Comparison of ENCODE assay signal across 1 cellular context in the genomic region with DNA sequence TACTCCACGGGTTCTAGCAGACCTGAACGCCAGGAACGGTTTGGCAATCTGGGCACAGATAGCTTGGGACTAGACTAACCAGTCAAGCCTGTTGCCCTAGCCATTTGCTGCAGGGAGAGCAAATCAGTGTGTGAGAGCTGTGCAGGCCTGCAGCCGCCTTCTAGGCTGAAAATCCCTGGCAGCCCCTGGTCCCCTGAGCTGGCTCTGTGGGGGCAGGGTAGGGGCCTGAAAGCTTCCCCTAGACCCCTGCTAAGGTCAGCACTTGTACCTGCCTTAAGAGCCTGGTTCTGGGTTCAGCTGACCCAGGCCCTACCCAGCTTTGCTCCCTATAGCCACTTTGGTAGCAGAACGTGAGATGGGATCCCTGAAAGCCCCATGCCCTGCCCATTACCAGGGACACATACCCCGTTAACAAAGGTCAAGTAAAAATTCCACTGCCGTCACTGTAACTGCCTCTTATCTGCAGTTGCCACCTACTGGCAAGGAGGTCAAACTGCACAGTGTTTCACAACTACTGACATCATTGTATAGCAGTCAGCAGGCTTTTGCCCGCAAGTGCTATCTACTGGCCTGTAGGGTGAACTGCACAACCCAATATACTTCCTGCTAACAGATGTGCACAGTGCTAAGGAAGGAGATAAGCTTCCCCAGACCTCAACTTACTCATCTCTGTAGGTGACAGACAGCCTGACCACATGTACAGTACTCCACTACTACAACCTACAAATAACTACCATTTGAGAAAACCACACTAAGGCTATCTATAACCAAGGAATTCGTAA.
A peak's percentile ranks its signal among the peaks of the same experiment; 100 is the strongest.
TF ChIP-seq lines count a peak whose summit lies in the region.

No MANE protein-coding gene starts in this region.

TF ChIP-seq in K562, 482 proteins besides CTCF, POLR2A, EP300 and RAD21 (continued from another document and continues in another):
- TF ChIP-seq, protein P1, sequence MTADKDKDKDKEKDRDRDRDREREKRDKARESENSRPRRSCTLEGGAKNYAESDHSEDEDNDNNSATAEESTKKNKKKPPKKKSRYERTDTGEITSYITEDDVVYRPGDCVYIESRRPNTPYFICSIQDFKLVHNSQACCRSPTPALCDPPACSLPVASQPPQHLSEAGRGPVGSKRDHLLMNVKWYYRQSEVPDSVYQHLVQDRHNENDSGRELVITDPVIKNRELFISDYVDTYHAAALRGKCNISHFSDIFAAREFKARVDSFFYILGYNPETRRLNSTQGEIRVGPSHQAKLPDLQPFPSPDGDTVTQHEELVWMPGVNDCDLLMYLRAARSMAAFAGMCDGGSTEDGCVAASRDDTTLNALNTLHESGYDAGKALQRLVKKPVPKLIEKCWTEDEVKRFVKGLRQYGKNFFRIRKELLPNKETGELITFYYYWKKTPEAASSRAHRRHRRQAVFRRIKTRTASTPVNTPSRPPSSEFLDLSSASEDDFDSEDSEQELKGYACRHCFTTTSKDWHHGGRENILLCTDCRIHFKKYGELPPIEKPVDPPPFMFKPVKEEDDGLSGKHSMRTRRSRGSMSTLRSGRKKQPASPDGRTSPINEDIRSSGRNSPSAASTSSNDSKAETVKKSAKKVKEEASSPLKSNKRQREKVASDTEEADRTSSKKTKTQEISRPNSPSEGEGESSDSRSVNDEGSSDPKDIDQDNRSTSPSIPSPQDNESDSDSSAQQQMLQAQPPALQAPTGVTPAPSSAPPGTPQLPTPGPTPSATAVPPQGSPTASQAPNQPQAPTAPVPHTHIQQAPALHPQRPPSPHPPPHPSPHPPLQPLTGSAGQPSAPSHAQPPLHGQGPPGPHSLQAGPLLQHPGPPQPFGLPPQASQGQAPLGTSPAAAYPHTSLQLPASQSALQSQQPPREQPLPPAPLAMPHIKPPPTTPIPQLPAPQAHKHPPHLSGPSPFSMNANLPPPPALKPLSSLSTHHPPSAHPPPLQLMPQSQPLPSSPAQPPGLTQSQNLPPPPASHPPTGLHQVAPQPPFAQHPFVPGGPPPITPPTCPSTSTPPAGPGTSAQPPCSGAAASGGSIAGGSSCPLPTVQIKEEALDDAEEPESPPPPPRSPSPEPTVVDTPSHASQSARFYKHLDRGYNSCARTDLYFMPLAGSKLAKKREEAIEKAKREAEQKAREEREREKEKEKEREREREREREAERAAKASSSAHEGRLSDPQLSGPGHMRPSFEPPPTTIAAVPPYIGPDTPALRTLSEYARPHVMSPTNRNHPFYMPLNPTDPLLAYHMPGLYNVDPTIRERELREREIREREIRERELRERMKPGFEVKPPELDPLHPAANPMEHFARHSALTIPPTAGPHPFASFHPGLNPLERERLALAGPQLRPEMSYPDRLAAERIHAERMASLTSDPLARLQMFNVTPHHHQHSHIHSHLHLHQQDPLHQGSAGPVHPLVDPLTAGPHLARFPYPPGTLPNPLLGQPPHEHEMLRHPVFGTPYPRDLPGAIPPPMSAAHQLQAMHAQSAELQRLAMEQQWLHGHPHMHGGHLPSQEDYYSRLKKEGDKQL (CRISPR knock-in tag; IDR thresholded peaks at IDR 0.05; ENCODE audit: borderline replicate concordance): no peak
- TF ChIP-seq, protein P2, sequence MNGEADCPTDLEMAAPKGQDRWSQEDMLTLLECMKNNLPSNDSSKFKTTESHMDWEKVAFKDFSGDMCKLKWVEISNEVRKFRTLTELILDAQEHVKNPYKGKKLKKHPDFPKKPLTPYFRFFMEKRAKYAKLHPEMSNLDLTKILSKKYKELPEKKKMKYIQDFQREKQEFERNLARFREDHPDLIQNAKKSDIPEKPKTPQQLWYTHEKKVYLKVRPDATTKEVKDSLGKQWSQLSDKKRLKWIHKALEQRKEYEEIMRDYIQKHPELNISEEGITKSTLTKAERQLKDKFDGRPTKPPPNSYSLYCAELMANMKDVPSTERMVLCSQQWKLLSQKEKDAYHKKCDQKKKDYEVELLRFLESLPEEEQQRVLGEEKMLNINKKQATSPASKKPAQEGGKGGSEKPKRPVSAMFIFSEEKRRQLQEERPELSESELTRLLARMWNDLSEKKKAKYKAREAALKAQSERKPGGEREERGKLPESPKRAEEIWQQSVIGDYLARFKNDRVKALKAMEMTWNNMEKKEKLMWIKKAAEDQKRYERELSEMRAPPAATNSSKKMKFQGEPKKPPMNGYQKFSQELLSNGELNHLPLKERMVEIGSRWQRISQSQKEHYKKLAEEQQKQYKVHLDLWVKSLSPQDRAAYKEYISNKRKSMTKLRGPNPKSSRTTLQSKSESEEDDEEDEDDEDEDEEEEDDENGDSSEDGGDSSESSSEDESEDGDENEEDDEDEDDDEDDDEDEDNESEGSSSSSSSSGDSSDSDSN (IDR thresholded peaks at IDR 0.05; ENCODE audit: borderline replicate concordance in 1 of 2, low read depth in 2 of 2, low read length in 2 of 2): no peak
- TF ChIP-seq TARDBP (IDR thresholded peaks at IDR 0.05) (no peak), JUND (IDR thresholded peaks at IDR 0.05; ENCODE audit: borderline replicate concordance, low read depth, low read length) (peak; percentile 76), JUND (tag; IDR thresholded peaks at IDR 0.05; ENCODE audit: borderline replicate concordance, low read depth, low read length) (peak; percentile 71; the same call in 1 of the 3 replicates), BCL6 (CRISPR knock-in tag; IDR thresholded peaks at IDR 0.05) (no peak), SMARCE1 (IDR thresholded peaks at IDR 0.05) (no peak), TAF15 (IDR thresholded peaks at IDR 0.05; ENCODE audit: low read depth, low read length) (no peak), HNRNPK (IDR thresholded peaks at IDR 0.05; ENCODE audit: low read depth, low read length, poor library complexity, severe bottlenecking) (no peak), IRF2 (CRISPR knock-in tag; IDR thresholded peaks at IDR 0.05) (no peak), MEIS2 (IDR thresholded peaks at IDR 0.05; ENCODE audit: partially characterized antibody) (no peak), ZBED1 (IDR thresholded peaks at IDR 0.05) (no peak), ZC3H11A (IDR thresholded peaks at IDR 0.05; ENCODE audit: low read depth, low read length) (no peak), DACH1 (IDR thresholded peaks at IDR 0.05; ENCODE audit: partially characterized antibody) (peak; percentile 7), C11orf30 (IDR thresholded peaks at IDR 0.05; ENCODE audit: low read depth) (no peak), MCM3 (IDR thresholded peaks at IDR 0.05) (no peak), BRD9 (IDR thresholded peaks at IDR 0.05; ENCODE audit: low read depth, partially characterized antibody) (no peak), NUFIP1 (IDR thresholded peaks at IDR 0.05; ENCODE audit: partially characterized antibody) (no peak), NR2C2 (CRISPR knock-in tag; IDR thresholded peaks at IDR 0.05) (peak; percentile 53; the same call in 1 of the 2 replicates), NR2C2 (tag; IDR thresholded peaks at IDR 0.05) (peak; percentile 26; the same call in 1 of the 2 replicates), SMARCC2 (IDR thresholded peaks at IDR 0.05; ENCODE audit: low read depth) (no peak), ZNF707 (CRISPR knock-in tag; conservative IDR thresholded peaks at IDR 0.05) (no peak), LEF1 (IDR thresholded peaks at IDR 0.05) (no peak), ZNF507 (tag; conservative IDR thresholded peaks at IDR 0.05) (no peak), PML (IDR thresholded peaks at IDR 0.05; ENCODE audit: low read length) (no peak), ASH1L (IDR thresholded peaks at IDR 0.05; ENCODE audit: borderline replicate concordance, low read depth, partially characterized antibody) (no peak), NR1H2 (CRISPR knock-in tag; IDR thresholded peaks at IDR 0.05) (no peak)
- TF ChIP-seq, protein P3, sequence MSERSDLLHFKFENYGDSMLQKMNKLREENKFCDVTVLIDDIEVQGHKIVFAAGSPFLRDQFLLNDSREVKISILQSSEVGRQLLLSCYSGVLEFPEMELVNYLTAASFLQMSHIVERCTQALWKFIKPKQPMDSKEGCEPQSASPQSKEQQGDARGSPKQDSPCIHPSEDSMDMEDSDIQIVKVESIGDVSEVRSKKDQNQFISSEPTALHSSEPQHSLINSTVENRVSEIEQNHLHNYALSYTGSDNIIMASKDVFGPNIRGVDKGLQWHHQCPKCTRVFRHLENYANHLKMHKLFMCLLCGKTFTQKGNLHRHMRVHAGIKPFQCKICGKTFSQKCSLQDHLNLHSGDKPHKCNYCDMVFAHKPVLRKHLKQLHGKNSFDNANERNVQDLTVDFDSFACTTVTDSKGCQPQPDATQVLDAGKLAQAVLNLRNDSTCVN (CRISPR knock-in tag; IDR thresholded peaks at IDR 0.05): no peak
- TF ChIP-seq, protein P4, sequence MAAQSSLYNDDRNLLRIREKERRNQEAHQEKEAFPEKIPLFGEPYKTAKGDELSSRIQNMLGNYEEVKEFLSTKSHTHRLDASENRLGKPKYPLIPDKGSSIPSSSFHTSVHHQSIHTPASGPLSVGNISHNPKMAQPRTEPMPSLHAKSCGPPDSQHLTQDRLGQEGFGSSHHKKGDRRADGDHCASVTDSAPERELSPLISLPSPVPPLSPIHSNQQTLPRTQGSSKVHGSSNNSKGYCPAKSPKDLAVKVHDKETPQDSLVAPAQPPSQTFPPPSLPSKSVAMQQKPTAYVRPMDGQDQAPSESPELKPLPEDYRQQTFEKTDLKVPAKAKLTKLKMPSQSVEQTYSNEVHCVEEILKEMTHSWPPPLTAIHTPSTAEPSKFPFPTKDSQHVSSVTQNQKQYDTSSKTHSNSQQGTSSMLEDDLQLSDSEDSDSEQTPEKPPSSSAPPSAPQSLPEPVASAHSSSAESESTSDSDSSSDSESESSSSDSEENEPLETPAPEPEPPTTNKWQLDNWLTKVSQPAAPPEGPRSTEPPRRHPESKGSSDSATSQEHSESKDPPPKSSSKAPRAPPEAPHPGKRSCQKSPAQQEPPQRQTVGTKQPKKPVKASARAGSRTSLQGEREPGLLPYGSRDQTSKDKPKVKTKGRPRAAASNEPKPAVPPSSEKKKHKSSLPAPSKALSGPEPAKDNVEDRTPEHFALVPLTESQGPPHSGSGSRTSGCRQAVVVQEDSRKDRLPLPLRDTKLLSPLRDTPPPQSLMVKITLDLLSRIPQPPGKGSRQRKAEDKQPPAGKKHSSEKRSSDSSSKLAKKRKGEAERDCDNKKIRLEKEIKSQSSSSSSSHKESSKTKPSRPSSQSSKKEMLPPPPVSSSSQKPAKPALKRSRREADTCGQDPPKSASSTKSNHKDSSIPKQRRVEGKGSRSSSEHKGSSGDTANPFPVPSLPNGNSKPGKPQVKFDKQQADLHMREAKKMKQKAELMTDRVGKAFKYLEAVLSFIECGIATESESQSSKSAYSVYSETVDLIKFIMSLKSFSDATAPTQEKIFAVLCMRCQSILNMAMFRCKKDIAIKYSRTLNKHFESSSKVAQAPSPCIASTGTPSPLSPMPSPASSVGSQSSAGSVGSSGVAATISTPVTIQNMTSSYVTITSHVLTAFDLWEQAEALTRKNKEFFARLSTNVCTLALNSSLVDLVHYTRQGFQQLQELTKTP (IDR thresholded peaks at IDR 0.05; ENCODE audit: low read depth in 1 of 2, partially characterized antibody in 2 of 2): no peak
- TF ChIP-seq, protein P5, sequence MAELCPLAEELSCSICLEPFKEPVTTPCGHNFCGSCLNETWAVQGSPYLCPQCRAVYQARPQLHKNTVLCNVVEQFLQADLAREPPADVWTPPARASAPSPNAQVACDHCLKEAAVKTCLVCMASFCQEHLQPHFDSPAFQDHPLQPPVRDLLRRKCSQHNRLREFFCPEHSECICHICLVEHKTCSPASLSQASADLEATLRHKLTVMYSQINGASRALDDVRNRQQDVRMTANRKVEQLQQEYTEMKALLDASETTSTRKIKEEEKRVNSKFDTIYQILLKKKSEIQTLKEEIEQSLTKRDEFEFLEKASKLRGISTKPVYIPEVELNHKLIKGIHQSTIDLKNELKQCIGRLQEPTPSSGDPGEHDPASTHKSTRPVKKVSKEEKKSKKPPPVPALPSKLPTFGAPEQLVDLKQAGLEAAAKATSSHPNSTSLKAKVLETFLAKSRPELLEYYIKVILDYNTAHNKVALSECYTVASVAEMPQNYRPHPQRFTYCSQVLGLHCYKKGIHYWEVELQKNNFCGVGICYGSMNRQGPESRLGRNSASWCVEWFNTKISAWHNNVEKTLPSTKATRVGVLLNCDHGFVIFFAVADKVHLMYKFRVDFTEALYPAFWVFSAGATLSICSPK (IDR thresholded peaks at IDR 0.05; ENCODE audit: borderline replicate concordance): no peak
- TF ChIP-seq, protein P6, sequence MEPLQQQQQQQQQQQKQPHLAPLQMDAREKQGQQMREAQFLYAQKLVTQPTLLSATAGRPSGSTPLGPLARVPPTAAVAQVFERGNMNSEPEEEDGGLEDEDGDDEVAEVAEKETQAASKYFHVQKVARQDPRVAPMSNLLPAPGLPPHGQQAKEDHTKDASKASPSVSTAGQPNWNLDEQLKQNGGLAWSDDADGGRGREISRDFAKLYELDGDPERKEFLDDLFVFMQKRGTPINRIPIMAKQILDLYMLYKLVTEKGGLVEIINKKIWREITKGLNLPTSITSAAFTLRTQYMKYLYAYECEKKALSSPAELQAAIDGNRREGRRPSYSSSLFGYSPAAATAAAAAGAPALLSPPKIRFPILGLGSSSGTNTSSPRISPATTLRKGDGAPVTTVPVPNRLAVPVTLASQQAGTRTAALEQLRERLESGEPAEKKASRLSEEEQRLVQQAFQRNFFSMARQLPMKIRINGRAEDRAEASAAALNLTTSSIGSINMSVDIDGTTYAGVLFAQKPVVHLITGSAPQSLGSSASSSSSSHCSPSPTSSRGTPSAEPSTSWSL (CRISPR knock-in tag; IDR thresholded peaks at IDR 0.05; ENCODE audit: borderline replicate concordance): no peak
- TF ChIP-seq, protein P7, sequence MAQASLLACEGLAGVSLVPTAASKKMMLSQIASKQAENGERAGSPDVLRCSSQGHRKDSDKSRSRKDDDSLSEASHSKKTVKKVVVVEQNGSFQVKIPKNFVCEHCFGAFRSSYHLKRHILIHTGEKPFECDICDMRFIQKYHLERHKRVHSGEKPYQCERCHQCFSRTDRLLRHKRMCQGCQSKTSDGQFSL (CRISPR knock-in tag; IDR thresholded peaks at IDR 0.05): no peak
- TF ChIP-seq, protein P7 (tag; IDR thresholded peaks at IDR 0.05): no peak
- TF ChIP-seq, protein P8, sequence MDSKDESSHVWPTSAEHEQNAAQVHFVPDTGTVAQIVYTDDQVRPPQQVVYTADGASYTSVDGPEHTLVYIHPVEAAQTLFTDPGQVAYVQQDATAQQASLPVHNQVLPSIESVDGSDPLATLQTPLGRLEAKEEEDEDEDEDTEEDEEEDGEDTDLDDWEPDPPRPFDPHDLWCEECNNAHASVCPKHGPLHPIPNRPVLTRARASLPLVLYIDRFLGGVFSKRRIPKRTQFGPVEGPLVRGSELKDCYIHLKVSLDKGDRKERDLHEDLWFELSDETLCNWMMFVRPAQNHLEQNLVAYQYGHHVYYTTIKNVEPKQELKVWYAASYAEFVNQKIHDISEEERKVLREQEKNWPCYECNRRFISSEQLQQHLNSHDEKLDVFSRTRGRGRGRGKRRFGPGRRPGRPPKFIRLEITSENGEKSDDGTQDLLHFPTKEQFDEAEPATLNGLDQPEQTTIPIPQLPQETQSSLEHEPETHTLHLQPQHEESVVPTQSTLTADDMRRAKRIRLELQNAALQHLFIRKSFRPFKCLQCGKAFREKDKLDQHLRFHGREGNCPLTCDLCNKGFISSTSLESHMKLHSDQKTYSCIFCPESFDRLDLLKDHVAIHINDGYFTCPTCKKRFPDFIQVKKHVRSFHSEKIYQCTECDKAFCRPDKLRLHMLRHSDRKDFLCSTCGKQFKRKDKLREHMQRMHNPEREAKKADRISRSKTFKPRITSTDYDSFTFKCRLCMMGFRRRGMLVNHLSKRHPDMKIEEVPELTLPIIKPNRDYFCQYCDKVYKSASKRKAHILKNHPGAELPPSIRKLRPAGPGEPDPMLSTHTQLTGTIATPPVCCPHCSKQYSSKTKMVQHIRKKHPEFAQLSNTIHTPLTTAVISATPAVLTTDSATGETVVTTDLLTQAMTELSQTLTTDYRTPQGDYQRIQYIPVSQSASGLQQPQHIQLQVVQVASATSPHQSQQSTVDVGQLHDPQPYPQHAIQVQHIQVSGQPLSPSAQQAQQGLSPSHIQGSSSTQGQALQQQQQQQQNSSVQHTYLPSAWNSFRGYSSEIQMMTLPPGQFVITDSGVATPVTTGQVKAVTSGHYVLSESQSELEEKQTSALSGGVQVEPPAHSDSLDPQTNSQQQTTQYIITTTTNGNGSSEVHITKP (IDR thresholded peaks at IDR 0.05; ENCODE audit: partially characterized antibody): no peak
